Comparison of ENCODE assay signal across 8 cellular contexts in genomic region chr15:89167267-89168176, GRCh38. TPM values are rescaled to one million over a fixed set of nuclear protein-coding genes. Genes with fewer than 3 reads are reported as not detected.
A peak's percentile ranks its signal among the peaks of the same experiment; 100 is the strongest.
DNase-seq lines count a peak whose midpoint lies in the region; ATAC-seq lines count a peak whose summit lies in the region.

No MANE protein-coding gene starts in this region.

- peak; percentile 59 for DNase-seq in EH (ENCODE audit: low read depth)
- peak; percentile 59 for DNase-seq in HT-29 (ENCODE audit: low spot score)
- DNase-seq in activated T-cell treated with anti-CD3 and anti-CD28 coated beads for 4 hours: peak; percentile 31
- DNase-seq in left ventricle myocardium superior: no peak
- DNase-seq in stimulated activated CD4-positive, alpha-beta T cell treated with anti-CD3 and anti-CD28 coated beads, Interleukin-4, amount 100 ng/mL, for 24 hours: peak; percentile 82
- no peak for DNase-seq in NCI-H2107 treated with DMSO at 0.1 percent for 48 hours (lab: John Stamatoyannopoulos, UW; ENCODE audit: unreplicated experiment)
- DNase-seq in DMS79 (lab: John Stamatoyannopoulos, UW): no peak

- ATAC-seq in GM21526 (IDR thresholded peaks at IDR 0.05; ENCODE audit: low FRiP score, unreplicated experiment) (peak; percentile 66), left ventricle myocardium superior (peak; percentile 44)

- intact Hi-C loops in left ventricle myocardium superior (cut with micrococcal nuclease): no loop called here

RNA-seq across cellular contexts. Expression of gene RLBP1, which starts 53.9 kb away (rescaled TPM):
- 0.18 TPM in 1 of 2 replicates, not detected in the other for total RNA-seq in HT-29 (2014; rRNA removed; shearing (Covaris generic))
- not detected for total RNA-seq in left ventricle myocardium superior

Comparison
In these comparisons a context has a peak if more than half of its experiments do, and no peak if none do; other contexts are left out.
1. DNase-seq: peak in EH (single experiment), HT-29 (single experiment), activated T-cell treated with anti-CD3 and anti-CD28 coated beads for 4 hours (single experiment) and stimulated activated CD4-positive, alpha-beta T cell treated with anti-CD3 and anti-CD28 coated beads, Interleukin-4, amount 100 ng/mL, for 24 hours (single experiment); none in left ventricle myocardium superior (single experiment), NCI-H2107 treated with DMSO at 0.1 percent for 48 hours (single experiment) and DMS79 (single experiment).